28 cellular contexts compared by ENCODE assay signal in genomic region chr1:3681231-3681897, GRCh38. TPM values are rescaled to one million over a fixed set of nuclear protein-coding genes. Genes with fewer than 3 reads are reported as not detected.
DNase-seq lines count a peak whose midpoint lies in the region; ATAC-seq and TF ChIP-seq lines count a peak whose summit lies in the region.
"Had no signal": no experiment of that assay in that cellular context is flagged by ENCODE, and none has a peak within 500 bp of the region (broad histone marks: within the 10 kb centered on the region; RNA-seq: fewer than 3 reads in every experiment).

No MANE protein-coding gene starts in this region.

- H3K27ac Mint-ChIP-seq in glutamatergic neuron (ENCODE audit: unreplicated experiment), result no peak overlapping the region
- H3K27ac Mint-ChIP-seq: CD8-positive, alpha-beta memory T cell had no signal

- H3K4me1 Mint-ChIP-seq in glutamatergic neuron (ENCODE audit: low read depth, unreplicated experiment), result peaks cover 8% of the 10 kb centered on the region

- DNase-seq in right cardiac atrium (peak; percentile 4 to 32 (median 19)), left cardiac atrium (no peak), WERI-Rb-1 (no peak), glutamatergic neuron (peak; percentile 29), vagina (ENCODE audit: extremely low spot score in 2 of 2) (no peak), HUDEP-2 (lab: John Stamatoyannopoulos, UW; ENCODE audit: unreplicated experiment in 76 of 76) (no peak)
- DNase-seq: AML-193; CD8-positive, alpha-beta memory T cell; DMS 273 treated with DMSO at 0.1 percent for 48 hours; EL; GDM1; GOT3; HCEC 1CT; MG63; NCI-H1105 treated with DMSO at 0.1 percent for 48 hours; NCI-H2029; NCI-H446 treated with DMSO at 0.1 percent for 48 hours; NCI-H82; NK-92 treated with Interleukin-12 subunit alpha and Interleukin-12 subunit beta, amount 100 ng/mL, for 24 hours; SHP77 treated with DMSO at 0.1 percent for 48 hours had no signal

- H3K27me3 Mint-ChIP-seq in glutamatergic neuron (ENCODE audit: unreplicated experiment), result peaks cover 11% of the 10 kb centered on the region

- 87% methylated on average over 19 of the region's 19 CpGs for WGBS in right cardiac atrium

- intact Hi-C loops in right cardiac atrium (cut with DNase I) (no loop called here), left cardiac atrium (cut with DNase I) (no loop called here), vagina (cut with DNase I) (no loop called here)

- H3K9me3 ChIP-seq in right cardiac atrium (ENCODE audit: control insufficient read depth, low read length), result no peaks in the 10 kb centered on the region
- no peaks in the 10 kb centered on the region for H3K9me3 ChIP-seq in WERI-Rb-1 (ENCODE audit: severe bottlenecking)
- H3K9me3 ChIP-seq in vagina, result no peaks in the 10 kb centered on the region
- H3K9me3 ChIP-seq: A549, MG63 had no signal

- H3K4me1 ChIP-seq in right cardiac atrium (ENCODE audit: control insufficient read depth, insufficient read depth, low read length) (no peaks in the 10 kb centered on the region), vagina (no peaks in the 10 kb centered on the region)
- H3K4me1 ChIP-seq: A549 had no signal

- H3K4me3 ChIP-seq in right cardiac atrium (ENCODE audit: low read length) (no peak overlapping the region), WERI-Rb-1 (ENCODE audit: low read depth, low read length) (no peak overlapping the region), vagina (no peak overlapping the region)
- H3K4me3 ChIP-seq: A549, GM12878, MG63, PC-9, SK-N-MC had no signal

- TF ChIP-seq POLR2A in vagina (IDR thresholded peaks at IDR 0.05), result no peak

- ATAC-seq in right cardiac atrium (no peak), left cardiac atrium (no peak), GM21367 (IDR thresholded peaks at IDR 0.05; ENCODE audit: unreplicated experiment) (no peak)
- ATAC-seq: A549, GM12878, HepG2 had no signal

- H3K27me3 ChIP-seq in right cardiac atrium (ENCODE audit: control insufficient read depth, insufficient read depth) (no peaks in the 10 kb centered on the region), WERI-Rb-1 (ENCODE audit: insufficient read depth, low read depth, severe bottlenecking) (no peaks in the 10 kb centered on the region), vagina (no peaks in the 10 kb centered on the region)
- H3K27me3 ChIP-seq: MG63 had no signal

- H3K36me3 Mint-ChIP-seq in glutamatergic neuron (ENCODE audit: unreplicated experiment), result peaks cover 5% of the 10 kb centered on the region
- H3K36me3 Mint-ChIP-seq: CD14-positive monocyte had no signal

- peaks cover 17% of the 10 kb centered on the region for H3K9me3 Mint-ChIP-seq in glutamatergic neuron (ENCODE audit: unreplicated experiment)
- H3K9me3 Mint-ChIP-seq: CD8-positive, alpha-beta memory T cell had no signal

- TF ChIP-seq CTCF in WERI-Rb-1 (IDR thresholded peaks at IDR 0.05; ENCODE audit: low read depth, low read length) (no peak), glutamatergic neuron (IDR thresholded peaks at IDR 0.05; ENCODE audit: partially characterized antibody, unreplicated experiment) (no peak), vagina (IDR thresholded peaks at IDR 0.05) (no peak)

- H3K27ac ChIP-seq in right cardiac atrium (ENCODE audit: low read length) (no peak overlapping the region), WERI-Rb-1 (peak overlapping the region; percentile 51; the same call in 1 of the 2 replicates), vagina (no peak overlapping the region)
- H3K27ac ChIP-seq: A549, PC-9, SK-N-MC had no signal

- peaks cover 31% of the 10 kb centered on the region for H3K36me3 ChIP-seq in WERI-Rb-1
- no peaks in the 10 kb centered on the region for H3K36me3 ChIP-seq in vagina
- H3K36me3 ChIP-seq: MG63 had no signal

- no peak overlapping the region for H3K4me3 Mint-ChIP-seq in glutamatergic neuron (ENCODE audit: unreplicated experiment)
- H3K4me3 Mint-ChIP-seq: CD14-positive monocyte; CD8-positive, alpha-beta memory T cell had no signal

RNA-seq across cellular contexts. Expression of gene TP73, which starts 29.0 kb away (rescaled TPM):
- total RNA-seq in right cardiac atrium (under 1 TPM in 1 of 4 donors, not detected in 3; 0.18 TPM), left cardiac atrium (under 1 TPM in 1 of 2 donors, not detected in 1; 0.06 TPM), glutamatergic neuron (ENCODE audit: unreplicated experiment) (13.0 TPM), vagina (8.1 TPM)
- polyA plus RNA-seq in right cardiac atrium, result 0.07 TPM
- total RNA-seq: RPMI7951 had no signal

RNA-seq across cellular contexts. Expression of gene WRAP73, which starts 31.5 kb away (rescaled TPM):
- 10 to 100 TPM in 3 of 4 donors, 1 to 10 TPM in 1; 8.7 to 13.9 (median 12.2) TPM for total RNA-seq in right cardiac atrium
- polyA plus RNA-seq in right cardiac atrium, result 12.9 TPM
- 10 to 100 TPM; 11.3 to 11.8 TPM for total RNA-seq in left cardiac atrium
- 47.7 TPM for total RNA-seq in glutamatergic neuron (ENCODE audit: unreplicated experiment)
- total RNA-seq in vagina, result 23.3 TPM

RNA-seq across cellular contexts. Expression of gene TPRG1L, which starts 56.5 kb away (rescaled TPM):
- total RNA-seq in right cardiac atrium (10 to 100 TPM; 46.3 to 51.4 (median 46.6) TPM), left cardiac atrium (10 to 100 TPM; 41.3 to 42.6 TPM), glutamatergic neuron (ENCODE audit: unreplicated experiment) (43.1 TPM), vagina (44.9 TPM)
- polyA plus RNA-seq in right cardiac atrium, result 35.8 TPM

Comparison
In these comparisons a context has a peak if more than half of its experiments do, and no peak if none do; other contexts are left out.
1. DNase-seq: peak in right cardiac atrium (3 of 3) and glutamatergic neuron (single experiment); none in left cardiac atrium (single experiment), WERI-Rb-1 (single experiment), vagina (0 of 2) and HUDEP-2 (0 of 76).